In the genomic region with DNA sequence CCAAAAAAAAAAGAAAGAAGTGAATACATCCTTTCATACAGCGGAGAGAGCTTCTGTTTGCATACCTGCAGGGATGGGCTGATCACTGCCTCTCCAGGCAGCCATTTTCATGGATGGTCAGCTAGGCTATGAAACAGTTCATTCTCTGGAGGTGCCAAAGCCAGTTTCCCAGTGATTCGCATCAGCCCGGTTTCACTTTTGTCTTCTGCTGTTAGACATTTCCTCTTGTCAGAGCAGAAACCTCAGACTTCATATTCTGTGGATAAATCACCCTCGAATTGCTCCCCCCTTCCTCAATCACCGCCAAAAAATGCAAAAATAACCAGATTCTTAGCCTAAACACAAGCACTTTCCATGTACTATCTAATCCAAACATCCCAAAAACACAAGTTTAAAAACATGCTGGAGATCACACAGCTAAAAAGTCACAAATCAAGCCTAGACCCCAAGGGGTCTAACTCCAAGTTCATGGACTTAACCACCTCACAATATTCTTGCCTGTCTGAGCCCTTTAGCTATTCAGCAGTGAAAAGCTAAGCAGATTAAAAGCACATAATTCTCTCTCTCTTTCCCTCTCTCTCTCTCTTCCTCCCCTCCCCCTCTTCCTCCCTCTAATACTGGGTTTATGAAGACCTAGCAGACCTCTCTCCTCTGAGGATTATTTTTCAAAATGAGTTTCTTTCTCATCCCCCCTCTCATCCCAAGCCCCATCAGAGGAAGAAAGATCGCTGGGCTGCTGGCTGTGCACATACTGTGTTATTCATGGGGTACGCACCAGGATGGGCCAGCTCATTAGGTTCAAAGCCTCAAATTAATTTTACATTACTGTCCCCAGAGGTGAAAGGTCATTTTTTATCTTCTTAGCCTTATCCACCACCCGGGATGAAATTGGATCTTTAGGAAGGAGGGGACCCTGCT, we compare ENCODE assay signal across 1 cellular context.
A peak's percentile ranks its signal among the peaks of the same experiment; 100 is the strongest.
TF ChIP-seq lines count a peak whose summit lies in the region.

No MANE protein-coding gene starts in this region.

TF ChIP-seq in SK-N-SH, 30 proteins besides CTCF, POLR2A, EP300 and RAD21 (continued from another document):
- TF ChIP-seq, protein P1, sequence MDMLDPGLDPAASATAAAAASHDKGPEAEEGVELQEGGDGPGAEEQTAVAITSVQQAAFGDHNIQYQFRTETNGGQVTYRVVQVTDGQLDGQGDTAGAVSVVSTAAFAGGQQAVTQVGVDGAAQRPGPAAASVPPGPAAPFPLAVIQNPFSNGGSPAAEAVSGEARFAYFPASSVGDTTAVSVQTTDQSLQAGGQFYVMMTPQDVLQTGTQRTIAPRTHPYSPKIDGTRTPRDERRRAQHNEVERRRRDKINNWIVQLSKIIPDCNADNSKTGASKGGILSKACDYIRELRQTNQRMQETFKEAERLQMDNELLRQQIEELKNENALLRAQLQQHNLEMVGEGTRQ (IDR thresholded peaks at IDR 0.05; ENCODE audit: borderline replicate concordance, low read depth, low read length) = no peak
- TF ChIP-seq, protein P2, sequence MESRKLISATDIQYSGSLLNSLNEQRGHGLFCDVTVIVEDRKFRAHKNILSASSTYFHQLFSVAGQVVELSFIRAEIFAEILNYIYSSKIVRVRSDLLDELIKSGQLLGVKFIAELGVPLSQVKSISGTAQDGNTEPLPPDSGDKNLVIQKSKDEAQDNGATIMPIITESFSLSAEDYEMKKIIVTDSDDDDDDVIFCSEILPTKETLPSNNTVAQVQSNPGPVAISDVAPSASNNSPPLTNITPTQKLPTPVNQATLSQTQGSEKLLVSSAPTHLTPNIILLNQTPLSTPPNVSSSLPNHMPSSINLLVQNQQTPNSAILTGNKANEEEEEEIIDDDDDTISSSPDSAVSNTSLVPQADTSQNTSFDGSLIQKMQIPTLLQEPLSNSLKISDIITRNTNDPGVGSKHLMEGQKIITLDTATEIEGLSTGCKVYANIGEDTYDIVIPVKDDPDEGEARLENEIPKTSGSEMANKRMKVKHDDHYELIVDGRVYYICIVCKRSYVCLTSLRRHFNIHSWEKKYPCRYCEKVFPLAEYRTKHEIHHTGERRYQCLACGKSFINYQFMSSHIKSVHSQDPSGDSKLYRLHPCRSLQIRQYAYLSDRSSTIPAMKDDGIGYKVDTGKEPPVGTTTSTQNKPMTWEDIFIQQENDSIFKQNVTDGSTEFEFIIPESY (IDR thresholded peaks at IDR 0.05; ENCODE audit: borderline replicate concordance, low read depth) = no peak
- TF ChIP-seq SMC3 (IDR thresholded peaks at IDR 0.05; ENCODE audit: low read depth, low read length) (no peak), GATA2 (CRISPR knock-in tag; IDR thresholded peaks at IDR 0.05) (no peak), CHD2 (IDR thresholded peaks at IDR 0.05; ENCODE audit: low read length, partially characterized antibody) (no peak), NFIC (IDR thresholded peaks at IDR 0.05; ENCODE audit: borderline replicate concordance) (peak; percentile 54; the same call in 1 of the 2 replicates), SIN3A (IDR thresholded peaks at IDR 0.05; ENCODE audit: borderline replicate concordance, low read depth, low read length) (no peak), RCOR1 (IDR thresholded peaks at IDR 0.05; ENCODE audit: low read length) (no peak)
TF ChIP-seq in SK-N-SH: peak in this region for 12.
